Comparison of ENCODE assay signal across 11 cellular contexts in the genomic region with DNA sequence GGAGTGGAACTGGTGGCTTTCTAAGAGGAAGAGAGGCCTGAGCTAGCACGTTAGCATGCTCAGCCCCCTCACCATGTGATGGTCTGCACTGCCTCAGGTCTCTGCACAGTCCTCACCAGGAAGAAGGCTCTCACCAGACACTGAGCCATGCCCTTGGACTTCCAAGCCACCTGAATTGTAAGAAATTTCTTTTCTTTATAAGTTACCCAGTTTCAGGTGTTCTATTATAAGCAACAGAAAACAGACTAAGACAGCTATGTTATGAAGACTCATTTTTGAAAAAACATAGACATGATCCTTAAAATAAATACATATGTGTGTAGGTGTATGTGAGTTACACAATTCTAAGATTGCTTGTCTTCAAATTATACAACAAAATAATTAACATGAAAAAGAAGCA.
A peak's percentile ranks its signal among the peaks of the same experiment; 100 is the strongest.
DNase-seq lines count a peak whose midpoint lies in the region; ATAC-seq lines count a peak whose summit lies in the region.
"Had no signal": no experiment of that assay in that cellular context is flagged by ENCODE, and none has a peak within 500 bp of the region (broad histone marks: within the 10 kb centered on the region; RNA-seq: fewer than 3 reads in every experiment).

No MANE protein-coding gene starts in this region.

- H3K36me3 Mint-ChIP-seq in activated T-helper 1 cell treated with anti-CD3 and anti-CD28 coated beads, Interleukin-12 subunit alpha, Interleukin-12 subunit beta, Interleukin-2, Interleukin-4 antibody, amounts not matched to agents 30 ng/mL and 10 ng/mL and 1 ng/mL, durations not matched to agents 14 hours and 24 hours and 36 hours (ENCODE audit: low read depth), result no peaks in the 10 kb centered on the region

- H3K27ac Mint-ChIP-seq in activated T-helper 1 cell treated with anti-CD3 and anti-CD28 coated beads, Interleukin-12 subunit alpha, Interleukin-12 subunit beta, Interleukin-2, Interleukin-4 antibody, amounts not matched to agents 30 ng/mL and 10 ng/mL and 1 ng/mL, durations not matched to agents 14 hours and 24 hours and 36 hours, result peak overlapping the region; percentile 84

- DNase-seq in activated T-helper 1 cell treated with anti-CD3 and anti-CD28 coated beads, Interleukin-12 subunit alpha, Interleukin-12 subunit beta, Interleukin-2, Interleukin-4 antibody, amounts not matched to agents 30 ng/mL and 10 ng/mL and 1 ng/mL, durations not matched to agents 14 hours and 24 hours and 36 hours (ENCODE audit: low spot score), result no peak
- no peak for DNase-seq in GM19238 (ENCODE audit: insufficient read length, low spot score)
- DNase-seq in dermis blood vessel endothelial cell, result no peak
- DNase-seq in NCI-H748 (lab: John Stamatoyannopoulos, UW; ENCODE audit: unreplicated experiment), result no peak
- DNase-seq: gastrocnemius medialis; NCI-H524 treated with DMSO at 0.1 percent for 48 hours; ovary; stimulated activated CD4-positive, alpha-beta T cell treated with anti-CD3 and anti-CD28 coated beads, Interleukin-4, amount 100 ng/mL, for 4 hours had no signal

- no peaks in the 10 kb centered on the region for H3K9me3 Mint-ChIP-seq in activated T-helper 1 cell treated with anti-CD3 and anti-CD28 coated beads, Interleukin-12 subunit alpha, Interleukin-12 subunit beta, Interleukin-2, Interleukin-4 antibody, amounts not matched to agents 30 ng/mL and 10 ng/mL and 1 ng/mL, durations not matched to agents 14 hours and 24 hours and 36 hours

- H3K27me3 Mint-ChIP-seq in activated T-helper 1 cell treated with anti-CD3 and anti-CD28 coated beads, Interleukin-12 subunit alpha, Interleukin-12 subunit beta, Interleukin-2, Interleukin-4 antibody, amounts not matched to agents 30 ng/mL and 10 ng/mL and 1 ng/mL, durations not matched to agents 14 hours and 24 hours and 36 hours (ENCODE audit: insufficient read depth), result peaks cover 17% of the 10 kb centered on the region

- intact Hi-C loops in activated T-helper 1 cell treated with anti-CD3 and anti-CD28 coated beads, Interleukin-12 subunit alpha, Interleukin-12 subunit beta, Interleukin-2, Interleukin-4 antibody, amounts not matched to agents 30 ng/mL and 10 ng/mL and 1 ng/mL, durations not matched to agents 14 hours and 24 hours and 36 hours (cut with micrococcal nuclease), result loop anchor here (1.0 to 5.0 kb wide), 4 partner anchors 75 to 1964 kb away; partner anchors contain the start of genes CEP44, FBXO8 and HPGD

- H3K4me3 Mint-ChIP-seq in activated T-helper 1 cell treated with anti-CD3 and anti-CD28 coated beads, Interleukin-12 subunit alpha, Interleukin-12 subunit beta, Interleukin-2, Interleukin-4 antibody, amounts not matched to agents 30 ng/mL and 10 ng/mL and 1 ng/mL, durations not matched to agents 14 hours and 24 hours and 36 hours, result no peak overlapping the region

- peaks cover 26% of the 10 kb centered on the region for H3K4me1 Mint-ChIP-seq in activated T-helper 1 cell treated with anti-CD3 and anti-CD28 coated beads, Interleukin-12 subunit alpha, Interleukin-12 subunit beta, Interleukin-2, Interleukin-4 antibody, amounts not matched to agents 30 ng/mL and 10 ng/mL and 1 ng/mL, durations not matched to agents 14 hours and 24 hours and 36 hours (ENCODE audit: low read depth)

- ATAC-seq in GM19025 (IDR thresholded peaks at IDR 0.05; ENCODE audit: low read depth, unreplicated experiment) (peak; percentile 41), GM21515 (IDR thresholded peaks at IDR 0.05; ENCODE audit: unreplicated experiment) (peak; percentile 49), HG03064 (IDR thresholded peaks at IDR 0.05; ENCODE audit: low read depth, unreplicated experiment) (peak; percentile 51)
- ATAC-seq: gastrocnemius medialis had no signal
